In genomic region chr9:110802416-110803035, GRCh38 we compare ENCODE assay signal across 1 cellular context.
TF ChIP-seq lines count a peak whose summit lies in the region.

No MANE protein-coding gene starts in this region.

TF ChIP-seq in SK-N-SH, 30 proteins besides CTCF, POLR2A, EP300 and RAD21 (continued from another document):
- TF ChIP-seq ZBTB33 (IDR thresholded peaks at IDR 0.05; ENCODE audit: borderline replicate concordance, low read depth) (no peak), SIN3A (IDR thresholded peaks at IDR 0.05; ENCODE audit: borderline replicate concordance, low read depth, low read length) (no peak), NFIC (IDR thresholded peaks at IDR 0.05; ENCODE audit: borderline replicate concordance) (no peak)
TF ChIP-seq in SK-N-SH: peak in this region for 0.
